Comparison of ENCODE assay signal across 8 cellular contexts in genomic region chr14:68815288-68816182, GRCh38. TPM values are rescaled to one million over a fixed set of nuclear protein-coding genes. Genes with fewer than 3 reads are reported as not detected.
A peak's percentile ranks its signal among the peaks of the same experiment; 100 is the strongest.
DNase-seq lines count a peak whose midpoint lies in the region; ATAC-seq and TF ChIP-seq lines count a peak whose summit lies in the region.

No MANE protein-coding gene starts in this region.

- H4K8ac ChIP-seq in trophoblast cell (ENCODE audit: low read depth, low read length), result peak overlapping the region; percentile 85

- H3K79me2 ChIP-seq in trophoblast cell (ENCODE audit: control insufficient read depth, insufficient read depth, low read length, poor library complexity), result peaks cover 14% of the 10 kb centered on the region

- H3K23ac ChIP-seq in trophoblast cell (ENCODE audit: low read length), result no peak overlapping the region

- peak overlapping the region; percentile 13 for H4K12ac ChIP-seq in trophoblast cell (ENCODE audit: low read depth, low read length)

- no peaks in the 10 kb centered on the region for H3K27me3 Mint-ChIP-seq in activated CD8-positive, alpha-beta memory T cell treated with anti-CD3 and anti-CD28 coated beads, Interleukin-2, amount 10 ng/mL, durations not matched to agents 7 days and 5 days

- H3K4me1 ChIP-seq in SJCRH30 (peaks cover 30% of the 10 kb centered on the region), esophagus muscularis mucosa (peaks cover 39 to 82% (median 81%) of the 10 kb centered on the region in 4 donors), trophoblast cell (ENCODE audit: control insufficient read depth in 1 of 2, insufficient read depth in 2 of 2, low read length in 2 of 2) (peaks cover 37% of the 10 kb centered on the region in 2 experiments)

- H3K36me3 Mint-ChIP-seq in activated CD8-positive, alpha-beta memory T cell treated with anti-CD3 and anti-CD28 coated beads, Interleukin-2, amount 10 ng/mL, durations not matched to agents 7 days and 5 days, result no peaks in the 10 kb centered on the region

- peaks cover 47% of the 10 kb centered on the region for H3K4me1 Mint-ChIP-seq in activated CD8-positive, alpha-beta memory T cell treated with anti-CD3 and anti-CD28 coated beads, Interleukin-2, amount 10 ng/mL, durations not matched to agents 7 days and 5 days

- no peak overlapping the region for H3K4me2 ChIP-seq in trophoblast cell (ENCODE audit: low read length)

- peak; percentile 7 for ATAC-seq in activated CD8-positive, alpha-beta memory T cell treated with anti-CD3 and anti-CD28 coated beads, Interleukin-2, amount 10 ng/mL, durations not matched to agents 7 days and 5 days
- ATAC-seq in HG02884 (IDR thresholded peaks at IDR 0.05; ENCODE audit: unreplicated experiment), result no peak

- no peak for TF ChIP-seq EP300 in esophagus muscularis mucosa (IDR thresholded peaks at IDR 0.05)

- intact Hi-C loops in esophagus muscularis mucosa (cut with DNase I) (loop anchor here (2.0 kb wide), 3 partner anchors 21 to 881 kb away; no protein-coding TSS in a partner anchor), posterior vena cava (cut with DNase I) (loop anchor here (2.0 to 10.0 kb wide), 5 partner anchors 21 to 883 kb away; no protein-coding TSS in a partner anchor)

- no peak overlapping the region for H3K9ac ChIP-seq in trophoblast cell (ENCODE audit: low read length)

- no peak for TF ChIP-seq CTCF in esophagus muscularis mucosa (IDR thresholded peaks at IDR 0.05)

- H3K18ac ChIP-seq in trophoblast cell (ENCODE audit: low read length), result peak overlapping the region; percentile 93

- peak overlapping the region; percentile 94 for H2AK5ac ChIP-seq in trophoblast cell (ENCODE audit: low read length)

- peaks cover 38% of the 10 kb centered on the region for H3K79me1 ChIP-seq in trophoblast cell (ENCODE audit: low read length)

- CTCF ChIA-PET in activated CD8-positive, alpha-beta memory T cell treated with anti-CD3 and anti-CD28 coated beads, Interleukin-2, amount 10 ng/mL, durations not matched to agents 7 days and 5 days (lab: Charles Lee), result interaction anchor here (0.9 to 12.5 kb wide), 27 partner anchors 10 to 876 kb away, joined by 3 to 237 read pairs (median 6); partner anchors contain the start of gene ZFP36L1

- H2BK12ac ChIP-seq in trophoblast cell (ENCODE audit: low read length), result peak overlapping the region; percentile 92

- TF ChIP-seq POLR2A in esophagus muscularis mucosa (IDR thresholded peaks at IDR 0.05; ENCODE audit: low read depth), result no peak

- no peak for DNase-seq in activated CD8-positive, alpha-beta memory T cell treated with anti-CD3 and anti-CD28 coated beads, Interleukin-2, amount 10 ng/mL, durations not matched to agents 7 days and 5 days
- DNase-seq in activated CD8-positive, alpha-beta memory T cell treated with anti-CD3 and anti-CD28 coated beads, Interleukin-2, amount 50 U/mL, for 48 hours, result no peak
- DNase-seq in SJCRH30, result peak in 1 of 2 experiments; percentile 39
- no peak for DNase-seq in esophagus muscularis mucosa (ENCODE audit: extremely low spot score)
- no peak for DNase-seq in trophoblast cell
- DNase-seq in posterior vena cava (ENCODE audit: low spot score), result no peak
- no peak for DNase-seq in HuH-7.5 (ENCODE audit: low spot score)

- H3K27ac ChIP-seq in SJCRH30, result peak overlapping the region; percentile 96
- H3K27ac ChIP-seq in esophagus muscularis mucosa (replicated peaks in 1 of 4), result peak overlapping the region; percentile 96 to 98 (median 97)
- H3K27ac ChIP-seq in trophoblast cell (ENCODE audit: low read depth, low read length), result peak overlapping the region; percentile 93

- peak overlapping the region; percentile 98 for H4K91ac ChIP-seq in trophoblast cell (ENCODE audit: low read depth, low read length)

- peak overlapping the region; percentile 86 for H3K27ac Mint-ChIP-seq in activated CD8-positive, alpha-beta memory T cell treated with anti-CD3 and anti-CD28 coated beads, Interleukin-2, amount 10 ng/mL, durations not matched to agents 7 days and 5 days

- H3K4me3 ChIP-seq in SJCRH30 (peak overlapping the region; percentile 13), esophagus muscularis mucosa (peak overlapping the region; percentile 61 to 68 (median 63)), trophoblast cell (ENCODE audit: low read depth, low read length) (no peak overlapping the region)

- peak overlapping the region; percentile 72 for H2AFZ ChIP-seq in trophoblast cell (ENCODE audit: insufficient read depth, low read length, poor library complexity)

- H2BK120ac ChIP-seq in trophoblast cell (ENCODE audit: insufficient read depth, low read length, poor library complexity), result peak overlapping the region; percentile 99

- peak overlapping the region; percentile 68 for H3K4me3 Mint-ChIP-seq in activated CD8-positive, alpha-beta memory T cell treated with anti-CD3 and anti-CD28 coated beads, Interleukin-2, amount 10 ng/mL, durations not matched to agents 7 days and 5 days

- no peaks in the 10 kb centered on the region for H3K9me3 ChIP-seq in SJCRH30 (replicated peaks)
- no peaks in the 10 kb centered on the region for H3K9me3 ChIP-seq in esophagus muscularis mucosa
- H3K9me3 ChIP-seq in trophoblast cell (ENCODE audit: insufficient read depth, low read depth, low read length), result no peaks in the 10 kb centered on the region

- peak overlapping the region; percentile 96 for H3K4ac ChIP-seq in trophoblast cell (ENCODE audit: low read depth, low read length)

- H3K14ac ChIP-seq in trophoblast cell (ENCODE audit: low read length), result peak overlapping the region; percentile 96

- 73% methylated on average over 16 of the region's 16 CpGs for WGBS in esophagus muscularis mucosa
- no CpG with 5 or more reads among the region's 16 CpGs for WGBS in trophoblast cell (ENCODE audit: extremely low coverage, insufficient coverage, insufficient read length)

- H3K36me3 ChIP-seq in SJCRH30, result no peaks in the 10 kb centered on the region
- H3K36me3 ChIP-seq in esophagus muscularis mucosa, result no peaks in the 10 kb centered on the region
- H3K36me3 ChIP-seq in trophoblast cell (ENCODE audit: control insufficient read depth in 1 of 2, insufficient read depth in 2 of 2, low read length in 2 of 2), result no peaks in the 10 kb centered on the region

- peak overlapping the region; percentile 94 for H2BK5ac ChIP-seq in trophoblast cell (ENCODE audit: low read depth, low read length, poor library complexity)

- H3K9me3 Mint-ChIP-seq in activated CD8-positive, alpha-beta memory T cell treated with anti-CD3 and anti-CD28 coated beads, Interleukin-2, amount 10 ng/mL, durations not matched to agents 7 days and 5 days (ENCODE audit: low read depth), result no peaks in the 10 kb centered on the region

- H3K27me3 ChIP-seq in SJCRH30 (no peaks in the 10 kb centered on the region), esophagus muscularis mucosa (no peaks in the 10 kb centered on the region), trophoblast cell (ENCODE audit: insufficient read depth, low read length) (no peaks in the 10 kb centered on the region)

RNA-seq across cellular contexts. Expression of gene ZFP36L1, which starts 22.7 kb away (rescaled TPM):
- 10 to 100 TPM; 53.6 to 85.6 TPM for total RNA-seq in activated CD8-positive, alpha-beta memory T cell treated with anti-CD3 and anti-CD28 coated beads, Interleukin-2, amount 10 ng/mL, durations not matched to agents 7 days and 5 days
- 67.4 and 70.3 TPM in 2 replicates for total RNA-seq in SJCRH30 (2014; rRNA removed; shearing (Covaris generic))
- total RNA-seq in esophagus muscularis mucosa (100 to 1,000 TPM; 191 to 704 (median 444) TPM), posterior vena cava (100 to 1,000 TPM; 311 to 319 TPM)
- polyA plus RNA-seq in trophoblast cell (2013), result 487 and 493 TPM in 2 replicates
